Comparison of ENCODE assay signal across 1 cellular context in the genomic region with DNA sequence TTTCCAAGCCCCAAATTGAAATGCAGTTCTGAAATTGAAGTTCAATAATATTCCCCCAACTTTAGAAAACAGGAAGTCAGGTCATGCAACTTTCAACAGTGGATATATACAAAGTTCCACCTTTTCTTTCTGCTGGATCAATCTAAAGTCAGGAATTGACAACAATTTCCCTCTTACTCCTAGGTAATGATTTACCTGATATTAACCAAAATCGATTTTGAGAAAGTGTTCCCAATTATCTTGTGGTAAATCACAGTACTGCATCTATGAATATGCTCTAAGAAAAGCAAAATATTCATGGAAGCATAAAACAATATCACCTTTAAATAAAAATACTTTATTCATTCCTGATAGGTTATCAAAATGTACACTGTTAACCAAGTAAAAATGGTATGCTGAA.
TF ChIP-seq lines count a peak whose summit lies in the region.

No MANE protein-coding gene starts in this region.

TF ChIP-seq in SK-N-SH treated with all-trans-retinoic acid at 6 μM for 48 hours, 23 proteins besides CTCF, POLR2A, EP300 and RAD21 (continued from another document):
- TF ChIP-seq, protein P1, sequence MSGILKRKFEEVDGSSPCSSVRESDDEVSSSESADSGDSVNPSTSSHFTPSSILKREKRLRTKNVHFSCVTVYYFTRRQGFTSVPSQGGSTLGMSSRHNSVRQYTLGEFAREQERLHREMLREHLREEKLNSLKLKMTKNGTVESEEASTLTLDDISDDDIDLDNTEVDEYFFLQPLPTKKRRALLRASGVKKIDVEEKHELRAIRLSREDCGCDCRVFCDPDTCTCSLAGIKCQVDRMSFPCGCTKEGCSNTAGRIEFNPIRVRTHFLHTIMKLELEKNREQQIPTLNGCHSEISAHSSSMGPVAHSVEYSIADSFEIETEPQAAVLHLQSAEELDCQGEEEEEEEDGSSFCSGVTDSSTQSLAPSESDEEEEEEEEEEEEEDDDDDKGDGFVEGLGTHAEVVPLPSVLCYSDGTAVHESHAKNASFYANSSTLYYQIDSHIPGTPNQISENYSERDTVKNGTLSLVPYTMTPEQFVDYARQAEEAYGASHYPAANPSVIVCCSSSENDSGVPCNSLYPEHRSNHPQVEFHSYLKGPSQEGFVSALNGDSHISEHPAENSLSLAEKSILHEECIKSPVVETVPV (CRISPR knock-in tag; IDR thresholded peaks at IDR 0.05) = no peak
- TF ChIP-seq TCF4 (CRISPR knock-in tag; IDR thresholded peaks at IDR 0.05; ENCODE audit: borderline replicate concordance) (no peak), ZNF70 (CRISPR knock-in tag; IDR thresholded peaks at IDR 0.05) (no peak), ZFP30 (CRISPR knock-in tag; IDR thresholded peaks at IDR 0.05) (no peak), CSDC2 (CRISPR knock-in tag; IDR thresholded peaks at IDR 0.05) (no peak), ESRRG (CRISPR knock-in tag; IDR thresholded peaks at IDR 0.05) (no peak)
